Comparison of ENCODE assay signal across 18 cellular contexts in genomic region chr15:28022961-28023360, GRCh38.
DNase-seq lines count a peak whose midpoint lies in the region; ATAC-seq and TF ChIP-seq lines count a peak whose summit lies in the region.
"Had no signal": no experiment of that assay in that cellular context is flagged by ENCODE, and none has a peak within 500 bp of the region (broad histone marks: within the 10 kb centered on the region; RNA-seq: fewer than 3 reads in every experiment).

No MANE protein-coding gene starts in this region.

- H3K4me2 ChIP-seq in trophoblast cell (ENCODE audit: low read length): no peak overlapping the region

- H2AK5ac ChIP-seq in trophoblast cell (ENCODE audit: low read length): no peak overlapping the region

- H3K9ac ChIP-seq in trophoblast cell (ENCODE audit: low read length): no peak overlapping the region
- H3K9ac ChIP-seq: GM23248 had no signal

- H3K27ac Mint-ChIP-seq in T-helper 2 cell treated with Interferon-gamma antibody and Interleukin-4, amounts not matched to agents 5 μg/mL and 100 μg/mL, for 36 hours: no peak overlapping the region
- H3K27ac Mint-ChIP-seq in WTC11: no peak overlapping the region
- H3K27ac Mint-ChIP-seq: CD4-positive, alpha-beta T cell had no signal

- H3K27ac ChIP-seq in caudate nucleus (ENCODE audit: low read depth, low read length): peak overlapping the region; percentile 0
- H3K27ac ChIP-seq in esophagus muscularis mucosa (replicated peaks in 1 of 4): no peak overlapping the region
- peak overlapping the region; percentile 74 for H3K27ac ChIP-seq in temporal lobe (ENCODE audit: low read depth, low read length)
- H3K27ac ChIP-seq in trophoblast cell (ENCODE audit: low read depth, low read length): no peak overlapping the region
- H3K27ac ChIP-seq: C4-2B, GM23248 had no signal

- H3K9me3 Mint-ChIP-seq in T-helper 2 cell treated with Interferon-gamma antibody and Interleukin-4, amounts not matched to agents 5 μg/mL and 100 μg/mL, for 36 hours: no peaks in the 10 kb centered on the region
- H3K9me3 Mint-ChIP-seq in WTC11: no peaks in the 10 kb centered on the region
- H3K9me3 Mint-ChIP-seq: CD4-positive, alpha-beta T cell had no signal

- no peaks in the 10 kb centered on the region for H3K4me1 Mint-ChIP-seq in T-helper 2 cell treated with Interferon-gamma antibody and Interleukin-4, amounts not matched to agents 5 μg/mL and 100 μg/mL, for 36 hours (ENCODE audit: low read depth)
- peaks cover 25% of the 10 kb centered on the region for H3K4me1 Mint-ChIP-seq in WTC11

- POLR2A ChIA-PET in WTC11 (lab: Charles Lee): no interaction called here

- no peaks in the 10 kb centered on the region for H3K27me3 ChIP-seq in esophagus muscularis mucosa
- H3K27me3 ChIP-seq in trophoblast cell (ENCODE audit: insufficient read depth, low read length): no peaks in the 10 kb centered on the region
- H3K27me3 ChIP-seq: BE2C had no signal

- no peaks in the 10 kb centered on the region for H3K36me3 Mint-ChIP-seq in T-helper 2 cell treated with Interferon-gamma antibody and Interleukin-4, amounts not matched to agents 5 μg/mL and 100 μg/mL, for 36 hours (ENCODE audit: low read depth)
- no peaks in the 10 kb centered on the region for H3K36me3 Mint-ChIP-seq in WTC11

- no peak overlapping the region for H4K8ac ChIP-seq in trophoblast cell (ENCODE audit: low read depth, low read length)

- no peaks in the 10 kb centered on the region for H3K79me1 ChIP-seq in trophoblast cell (ENCODE audit: low read length)

- H3K4me1 ChIP-seq in esophagus muscularis mucosa (peaks cover 0 to 7% (median 0%) of the 10 kb centered on the region in 4 donors), trophoblast cell (ENCODE audit: control insufficient read depth in 1 of 2, insufficient read depth in 2 of 2, low read length in 2 of 2) (no peaks in the 10 kb centered on the region)

- H3K14ac ChIP-seq in trophoblast cell (ENCODE audit: low read length): no peak overlapping the region

- no peak overlapping the region for H2BK12ac ChIP-seq in trophoblast cell (ENCODE audit: low read length)

- no peak overlapping the region for H3K4me3 Mint-ChIP-seq in T-helper 2 cell treated with Interferon-gamma antibody and Interleukin-4, amounts not matched to agents 5 μg/mL and 100 μg/mL, for 36 hours
- H3K4me3 Mint-ChIP-seq in WTC11: no peak overlapping the region
- H3K4me3 Mint-ChIP-seq: CD4-positive, alpha-beta T cell had no signal

- H3K27me3 Mint-ChIP-seq in T-helper 2 cell treated with Interferon-gamma antibody and Interleukin-4, amounts not matched to agents 5 μg/mL and 100 μg/mL, for 36 hours (ENCODE audit: low read depth): no peaks in the 10 kb centered on the region
- H3K27me3 Mint-ChIP-seq in WTC11 (ENCODE audit: low read depth): peaks cover 5% of the 10 kb centered on the region
- H3K27me3 Mint-ChIP-seq: CD4-positive, alpha-beta T cell had no signal

- no peak overlapping the region for H4K91ac ChIP-seq in trophoblast cell (ENCODE audit: low read depth, low read length)

- no peak overlapping the region for H2AFZ ChIP-seq in trophoblast cell (ENCODE audit: insufficient read depth, low read length, poor library complexity)
- H2AFZ ChIP-seq: GM23248 had no signal

- no peak for TF ChIP-seq POLR2A in esophagus muscularis mucosa (IDR thresholded peaks at IDR 0.05; ENCODE audit: low read depth)

- H3K18ac ChIP-seq in trophoblast cell (ENCODE audit: low read length): no peak overlapping the region

- CTCF ChIA-PET in WTC11 (lab: Charles Lee): interaction anchor here (0.9 to 3.9 kb wide), 3 partner anchors 103 to 343 kb away, joined by 3 to 38 read pairs (median 15); no protein-coding TSS in a partner anchor

- WGBS in esophagus muscularis mucosa: 89% methylated on average over 2 of the region's 2 CpGs
- no CpG with 5 or more reads among the region's 2 CpGs for WGBS in trophoblast cell (ENCODE audit: extremely low coverage, insufficient coverage, insufficient read length)

- ATAC-seq in WTC11: no peak
- ATAC-seq: K562 had no signal

- H3K4ac ChIP-seq in trophoblast cell (ENCODE audit: low read depth, low read length): no peak overlapping the region

- no peak overlapping the region for H3K4me3 ChIP-seq in esophagus muscularis mucosa
- no peak overlapping the region for H3K4me3 ChIP-seq in trophoblast cell (ENCODE audit: low read depth, low read length)
- H3K4me3 ChIP-seq: GM23248, K562 had no signal

- no peak overlapping the region for H4K12ac ChIP-seq in trophoblast cell (ENCODE audit: low read depth, low read length)

- no peaks in the 10 kb centered on the region for H3K36me3 ChIP-seq in esophagus muscularis mucosa
- no peaks in the 10 kb centered on the region for H3K36me3 ChIP-seq in trophoblast cell (ENCODE audit: control insufficient read depth in 1 of 2, insufficient read depth in 2 of 2, low read length in 2 of 2)
- H3K36me3 ChIP-seq: BE2C had no signal

- intact Hi-C loops in esophagus muscularis mucosa (cut with DNase I): no loop called here

- TF ChIP-seq CTCF in GM20000 (IDR thresholded peaks at IDR 0.05; ENCODE audit: extremely low read depth, missing control alignments) (no peak), esophagus muscularis mucosa (IDR thresholded peaks at IDR 0.05) (no peak), WTC11 (IDR thresholded peaks at IDR 0.05) (no peak)

- H3K23ac ChIP-seq in trophoblast cell (ENCODE audit: low read length): no peak overlapping the region

- DNase-seq in GM20000 (ENCODE audit: low spot score): peak; percentile 7
- no peak for DNase-seq in caudate nucleus (lab: John Stamatoyannopoulos, UW)
- DNase-seq in esophagus muscularis mucosa (ENCODE audit: extremely low spot score): peak; percentile 87
- DNase-seq in T-helper 2 cell treated with Interferon-gamma antibody and Interleukin-4, amounts not matched to agents 5 μg/mL and 100 μg/mL, for 36 hours (ENCODE audit: low spot score): no peak
- DNase-seq in trophoblast cell: no peak
- no peak for DNase-seq in WTC11 (ENCODE audit: low spot score)
- DNase-seq: ACHN; BE2C; CD4-positive, alpha-beta T cell; DMS153; DMS79; GDM1; GM23248; HCEC 1CT; IMR-90 had no signal

- H2BK5ac ChIP-seq in trophoblast cell (ENCODE audit: low read depth, low read length, poor library complexity): no peak overlapping the region

- no peak for TF ChIP-seq EP300 in esophagus muscularis mucosa (IDR thresholded peaks at IDR 0.05)

- no peak overlapping the region for H2BK120ac ChIP-seq in trophoblast cell (ENCODE audit: insufficient read depth, low read length, poor library complexity)

- no peaks in the 10 kb centered on the region for H3K79me2 ChIP-seq in trophoblast cell (ENCODE audit: control insufficient read depth, insufficient read depth, low read length, poor library complexity)

- H3K9me3 ChIP-seq in esophagus muscularis mucosa (no peaks in the 10 kb centered on the region), trophoblast cell (ENCODE audit: insufficient read depth, low read depth, low read length) (peaks cover 3% of the 10 kb centered on the region)
- H3K9me3 ChIP-seq: BE2C had no signal

TF ChIP-seq in WTC11, 78 proteins besides CTCF, POLR2A, EP300 and RAD21 (continues in another document):
- TF ChIP-seq NFE2L1 (CRISPR knock-in tag; IDR thresholded peaks at IDR 0.05): no peak
- TF ChIP-seq IRF2 (CRISPR knock-in tag; IDR thresholded peaks at IDR 0.05; ENCODE audit: borderline replicate concordance, low read depth): no peak
- TF ChIP-seq TCF7 (CRISPR knock-in tag; IDR thresholded peaks at IDR 0.05; ENCODE audit: low read depth): no peak
- no peak for TF ChIP-seq E2F5 (CRISPR knock-in tag; IDR thresholded peaks at IDR 0.05)
- no peak for TF ChIP-seq FOXK1 (CRISPR knock-in tag; IDR thresholded peaks at IDR 0.05)
- no peak for TF ChIP-seq NFYB (CRISPR knock-in tag; conservative IDR thresholded peaks at IDR 0.05; ENCODE audit: low read depth)
- no peak for TF ChIP-seq IRF1 (CRISPR knock-in tag; IDR thresholded peaks at IDR 0.05)
- no peak for TF ChIP-seq ZNF423 (CRISPR knock-in tag; IDR thresholded peaks at IDR 0.05)
- no peak for TF ChIP-seq SMAD4 (CRISPR knock-in tag; IDR thresholded peaks at IDR 0.05)
- TF ChIP-seq ETV6 (CRISPR knock-in tag; IDR thresholded peaks at IDR 0.05): no peak
- TF ChIP-seq E2F1 (CRISPR knock-in tag; IDR thresholded peaks at IDR 0.05): no peak

Comparison
In these comparisons a context has a peak if more than half of its experiments do, and no peak if none do; other contexts are left out.
1. DNase-seq: peak in GM20000 (single experiment) and esophagus muscularis mucosa (single experiment); none in caudate nucleus (0 of 61), T-helper 2 cell treated with Interferon-gamma antibody and Interleukin-4, amounts not matched to agents 5 μg/mL and 100 μg/mL, for 36 hours (single experiment), trophoblast cell (0 of 2) and WTC11 (single experiment).
2. H3K27ac ChIP-seq: peak in caudate nucleus (single experiment) and temporal lobe (single experiment); none in esophagus muscularis mucosa (0 of 4) and trophoblast cell (single experiment).